1 cellular context compared by ENCODE assay signal in the genomic region with DNA sequence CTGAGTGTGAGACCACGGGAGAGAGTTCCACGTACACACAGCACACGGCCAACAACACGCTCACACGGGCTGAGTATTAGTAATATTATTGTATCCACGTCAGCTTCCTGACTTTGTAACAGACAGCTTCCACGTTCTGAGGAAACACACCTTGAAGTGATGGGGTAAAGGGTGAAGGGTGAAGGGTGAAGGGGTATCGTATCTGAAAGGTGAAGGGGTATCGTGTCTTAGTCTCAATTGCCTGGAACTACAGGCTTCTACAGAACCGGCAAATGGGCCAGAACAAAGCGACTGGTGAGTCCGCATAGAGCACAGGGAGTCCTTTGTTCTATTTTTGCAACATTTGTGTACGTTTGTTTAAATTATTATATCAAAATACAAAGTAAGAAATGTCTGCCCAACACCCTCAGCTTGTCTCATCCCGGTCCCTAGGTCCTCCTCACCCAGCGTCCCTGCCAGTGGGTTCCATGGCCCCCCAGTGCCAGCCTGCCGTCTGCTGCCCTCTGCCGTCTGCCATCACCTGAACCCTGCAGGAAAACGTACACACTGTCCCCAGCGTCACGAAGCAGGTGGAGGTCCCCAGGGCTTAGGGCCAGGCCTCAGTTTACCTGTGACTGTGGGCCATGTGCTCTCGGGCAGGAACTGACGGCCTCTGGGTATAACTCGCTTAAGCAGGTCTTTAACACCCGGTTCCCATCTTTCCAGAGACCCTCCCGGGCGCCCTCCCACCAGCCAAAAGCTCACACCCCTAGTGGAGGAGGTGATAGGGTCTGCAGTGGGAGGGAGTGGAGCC.
A peak's percentile ranks its signal among the peaks of the same experiment; 100 is the strongest.
TF ChIP-seq lines count a peak whose summit lies in the region.

No MANE protein-coding gene starts in this region.

TF ChIP-seq in HepG2, 621 proteins besides CTCF, POLR2A, EP300 and RAD21 (continued from another document and continues in another):
- TF ChIP-seq, protein P1, sequence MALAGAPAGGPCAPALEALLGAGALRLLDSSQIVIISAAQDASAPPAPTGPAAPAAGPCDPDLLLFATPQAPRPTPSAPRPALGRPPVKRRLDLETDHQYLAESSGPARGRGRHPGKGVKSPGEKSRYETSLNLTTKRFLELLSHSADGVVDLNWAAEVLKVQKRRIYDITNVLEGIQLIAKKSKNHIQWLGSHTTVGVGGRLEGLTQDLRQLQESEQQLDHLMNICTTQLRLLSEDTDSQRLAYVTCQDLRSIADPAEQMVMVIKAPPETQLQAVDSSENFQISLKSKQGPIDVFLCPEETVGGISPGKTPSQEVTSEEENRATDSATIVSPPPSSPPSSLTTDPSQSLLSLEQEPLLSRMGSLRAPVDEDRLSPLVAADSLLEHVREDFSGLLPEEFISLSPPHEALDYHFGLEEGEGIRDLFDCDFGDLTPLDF (CRISPR knock-in tag; IDR thresholded peaks at IDR 0.05), result no peak
- TF ChIP-seq MED13 (CRISPR knock-in tag; IDR thresholded peaks at IDR 0.05) (no peak), JUNB (CRISPR knock-in tag; IDR thresholded peaks at IDR 0.05; ENCODE audit: borderline replicate concordance) (no peak), GTF3A (CRISPR knock-in tag; conservative IDR thresholded peaks at IDR 0.05) (no peak), SRSF1 (optimal IDR thresholded peaks at IDR 0.05; ENCODE audit: low read depth, low read length) (no peak), NR2F6 (IDR thresholded peaks at IDR 0.05) (no peak), NR2F6 (CRISPR knock-in tag; IDR thresholded peaks at IDR 0.05) (no peak), NFRKB (IDR thresholded peaks at IDR 0.05) (no peak), ETV5 (CRISPR knock-in tag; IDR thresholded peaks at IDR 0.05; ENCODE audit: borderline replicate concordance) (no peak), CBX1 (IDR thresholded peaks at IDR 0.05; ENCODE audit: low read depth) (no peak), ZNF577 (CRISPR knock-in tag; IDR thresholded peaks at IDR 0.05; ENCODE audit: borderline replicate concordance, low read depth) (no peak), ZFP1 (CRISPR knock-in tag; IDR thresholded peaks at IDR 0.05) (no peak), ZNF431 (CRISPR knock-in tag; IDR thresholded peaks at IDR 0.05; ENCODE audit: borderline replicate concordance, low read depth) (no peak), ZBTB7A (CRISPR knock-in tag; IDR thresholded peaks at IDR 0.05) (no peak), KMT2B (CRISPR knock-in tag; IDR thresholded peaks at IDR 0.05) (no peak), PCBP1 (IDR thresholded peaks at IDR 0.05; ENCODE audit: borderline replicate concordance, low read depth, low read length) (no peak), ZNF768 (CRISPR knock-in tag; IDR thresholded peaks at IDR 0.05) (peak; percentile 39; the same call in 1 of the 2 replicates), ZNF17 (CRISPR knock-in tag; IDR thresholded peaks at IDR 0.05) (no peak), ZNF841 (CRISPR knock-in tag; IDR thresholded peaks at IDR 0.05; ENCODE audit: borderline replicate concordance) (no peak), IKZF4 (CRISPR knock-in tag; IDR thresholded peaks at IDR 0.05; ENCODE audit: borderline replicate concordance, low read depth, not compliant biosample characterization) (no peak), ZSCAN25 (CRISPR knock-in tag; IDR thresholded peaks at IDR 0.05) (peak; percentile 66; the same call in 1 of the 2 replicates), ZSCAN21 (CRISPR knock-in tag; IDR thresholded peaks at IDR 0.05; ENCODE audit: borderline replicate concordance) (no peak), KLF15 (CRISPR knock-in tag; IDR thresholded peaks at IDR 0.05; ENCODE audit: borderline replicate concordance) (no peak), TBP (CRISPR knock-in tag; IDR thresholded peaks at IDR 0.05) (no peak), XRCC5 (optimal IDR thresholded peaks at IDR 0.05; ENCODE audit: low read length) (peak; percentile 26), REXO4 (CRISPR knock-in tag; IDR thresholded peaks at IDR 0.05; ENCODE audit: borderline replicate concordance) (no peak), ZFP41 (CRISPR knock-in tag; IDR thresholded peaks at IDR 0.05; ENCODE audit: borderline replicate concordance) (no peak), KDM2A (CRISPR knock-in tag; IDR thresholded peaks at IDR 0.05; ENCODE audit: borderline replicate concordance, low read depth) (0 out of 2 replicates have a peak, but pooled peaks have one; percentile 34), ARID2 (CRISPR knock-in tag; IDR thresholded peaks at IDR 0.05; ENCODE audit: borderline replicate concordance) (no peak), SMARCE1 (IDR thresholded peaks at IDR 0.05; ENCODE audit: borderline replicate concordance) (no peak), ZNF263 (CRISPR knock-in tag; IDR thresholded peaks at IDR 0.05) (no peak), ELF4 (CRISPR knock-in tag; IDR thresholded peaks at IDR 0.05; ENCODE audit: borderline replicate concordance) (no peak), TSC22D2 (CRISPR knock-in tag; IDR thresholded peaks at IDR 0.05; ENCODE audit: borderline replicate concordance) (peak; percentile 60; the same call in 1 of the 2 replicates), RCOR2 (CRISPR knock-in tag; IDR thresholded peaks at IDR 0.05) (no peak), ONECUT2 (CRISPR knock-in tag; IDR thresholded peaks at IDR 0.05) (no peak), KDM5B (CRISPR knock-in tag; IDR thresholded peaks at IDR 0.05; ENCODE audit: borderline replicate concordance) (no peak), ELF3 (CRISPR knock-in tag; IDR thresholded peaks at IDR 0.05) (no peak), PHF20 (CRISPR knock-in tag; IDR thresholded peaks at IDR 0.05) (no peak; the same call in 1 of the 2 replicates), ZFX (CRISPR knock-in tag; IDR thresholded peaks at IDR 0.05; ENCODE audit: low read depth) (peak; percentile 50; the same call in 1 of the 2 replicates), ZKSCAN1 (IDR thresholded peaks at IDR 0.05; ENCODE audit: low read length) (no peak), ZNF205 (CRISPR knock-in tag; IDR thresholded peaks at IDR 0.05) (no peak), PITX1 (CRISPR knock-in tag; IDR thresholded peaks at IDR 0.05) (no peak), ATM (IDR thresholded peaks at IDR 0.05; ENCODE audit: borderline replicate concordance) (no peak), ZNF816 (CRISPR knock-in tag; IDR thresholded peaks at IDR 0.05; ENCODE audit: borderline replicate concordance) (no peak), ZNF790 (CRISPR knock-in tag; IDR thresholded peaks at IDR 0.05; ENCODE audit: borderline replicate concordance) (no peak), AGO2 (optimal IDR thresholded peaks at IDR 0.05; ENCODE audit: low read depth, low read length) (no peak)
- TF ChIP-seq, protein P2, sequence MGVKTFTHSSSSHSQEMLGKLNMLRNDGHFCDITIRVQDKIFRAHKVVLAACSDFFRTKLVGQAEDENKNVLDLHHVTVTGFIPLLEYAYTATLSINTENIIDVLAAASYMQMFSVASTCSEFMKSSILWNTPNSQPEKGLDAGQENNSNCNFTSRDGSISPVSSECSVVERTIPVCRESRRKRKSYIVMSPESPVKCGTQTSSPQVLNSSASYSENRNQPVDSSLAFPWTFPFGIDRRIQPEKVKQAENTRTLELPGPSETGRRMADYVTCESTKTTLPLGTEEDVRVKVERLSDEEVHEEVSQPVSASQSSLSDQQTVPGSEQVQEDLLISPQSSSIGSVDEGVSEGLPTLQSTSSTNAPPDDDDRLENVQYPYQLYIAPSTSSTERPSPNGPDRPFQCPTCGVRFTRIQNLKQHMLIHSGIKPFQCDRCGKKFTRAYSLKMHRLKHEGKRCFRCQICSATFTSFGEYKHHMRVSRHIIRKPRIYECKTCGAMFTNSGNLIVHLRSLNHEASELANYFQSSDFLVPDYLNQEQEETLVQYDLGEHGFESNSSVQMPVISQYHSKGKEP (CRISPR knock-in tag; IDR thresholded peaks at IDR 0.05), result no peak
- TF ChIP-seq, protein P3, sequence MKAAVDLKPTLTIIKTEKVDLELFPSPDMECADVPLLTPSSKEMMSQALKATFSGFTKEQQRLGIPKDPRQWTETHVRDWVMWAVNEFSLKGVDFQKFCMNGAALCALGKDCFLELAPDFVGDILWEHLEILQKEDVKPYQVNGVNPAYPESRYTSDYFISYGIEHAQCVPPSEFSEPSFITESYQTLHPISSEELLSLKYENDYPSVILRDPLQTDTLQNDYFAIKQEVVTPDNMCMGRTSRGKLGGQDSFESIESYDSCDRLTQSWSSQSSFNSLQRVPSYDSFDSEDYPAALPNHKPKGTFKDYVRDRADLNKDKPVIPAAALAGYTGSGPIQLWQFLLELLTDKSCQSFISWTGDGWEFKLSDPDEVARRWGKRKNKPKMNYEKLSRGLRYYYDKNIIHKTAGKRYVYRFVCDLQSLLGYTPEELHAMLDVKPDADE (CRISPR knock-in tag; IDR thresholded peaks at IDR 0.05), result no peak
- TF ChIP-seq, protein P4, sequence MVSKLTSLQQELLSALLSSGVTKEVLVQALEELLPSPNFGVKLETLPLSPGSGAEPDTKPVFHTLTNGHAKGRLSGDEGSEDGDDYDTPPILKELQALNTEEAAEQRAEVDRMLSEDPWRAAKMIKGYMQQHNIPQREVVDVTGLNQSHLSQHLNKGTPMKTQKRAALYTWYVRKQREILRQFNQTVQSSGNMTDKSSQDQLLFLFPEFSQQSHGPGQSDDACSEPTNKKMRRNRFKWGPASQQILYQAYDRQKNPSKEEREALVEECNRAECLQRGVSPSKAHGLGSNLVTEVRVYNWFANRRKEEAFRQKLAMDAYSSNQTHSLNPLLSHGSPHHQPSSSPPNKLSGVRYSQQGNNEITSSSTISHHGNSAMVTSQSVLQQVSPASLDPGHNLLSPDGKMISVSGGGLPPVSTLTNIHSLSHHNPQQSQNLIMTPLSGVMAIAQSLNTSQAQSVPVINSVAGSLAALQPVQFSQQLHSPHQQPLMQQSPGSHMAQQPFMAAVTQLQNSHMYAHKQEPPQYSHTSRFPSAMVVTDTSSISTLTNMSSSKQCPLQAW (CRISPR knock-in tag; IDR thresholded peaks at IDR 0.05), result no peak
- TF ChIP-seq, protein P5, sequence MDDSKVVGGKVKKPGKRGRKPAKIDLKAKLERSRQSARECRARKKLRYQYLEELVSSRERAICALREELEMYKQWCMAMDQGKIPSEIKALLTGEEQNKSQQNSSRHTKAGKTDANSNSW (CRISPR knock-in tag; IDR thresholded peaks at IDR 0.05; ENCODE audit: borderline replicate concordance), result no peak
- TF ChIP-seq, protein P6, sequence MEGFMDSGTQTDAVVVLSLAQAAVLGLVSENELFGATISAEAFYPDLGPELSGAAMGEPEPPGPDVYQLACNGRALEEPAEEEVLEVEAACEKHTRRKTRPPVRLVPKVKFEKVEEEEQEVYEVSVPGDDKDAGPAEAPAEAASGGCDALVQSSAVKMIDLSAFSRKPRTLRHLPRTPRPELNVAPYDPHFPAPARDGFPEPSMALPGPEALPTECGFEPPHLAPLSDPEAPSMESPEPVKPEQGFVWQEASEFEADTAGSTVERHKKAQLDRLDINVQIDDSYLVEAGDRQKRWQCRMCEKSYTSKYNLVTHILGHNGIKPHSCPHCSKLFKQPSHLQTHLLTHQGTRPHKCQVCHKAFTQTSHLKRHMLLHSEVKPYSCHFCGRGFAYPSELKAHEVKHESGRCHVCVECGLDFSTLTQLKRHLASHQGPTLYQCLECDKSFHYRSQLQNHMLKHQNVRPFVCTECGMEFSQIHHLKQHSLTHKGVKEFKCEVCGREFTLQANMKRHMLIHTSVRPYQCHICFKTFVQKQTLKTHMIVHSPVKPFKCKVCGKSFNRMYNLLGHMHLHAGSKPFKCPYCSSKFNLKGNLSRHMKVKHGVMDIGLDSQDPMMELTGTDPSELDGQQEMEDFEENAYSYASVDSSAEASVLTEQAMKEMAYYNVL (CRISPR knock-in tag; IDR thresholded peaks at IDR 0.05; ENCODE audit: borderline replicate concordance), result no peak
- TF ChIP-seq, protein P7, sequence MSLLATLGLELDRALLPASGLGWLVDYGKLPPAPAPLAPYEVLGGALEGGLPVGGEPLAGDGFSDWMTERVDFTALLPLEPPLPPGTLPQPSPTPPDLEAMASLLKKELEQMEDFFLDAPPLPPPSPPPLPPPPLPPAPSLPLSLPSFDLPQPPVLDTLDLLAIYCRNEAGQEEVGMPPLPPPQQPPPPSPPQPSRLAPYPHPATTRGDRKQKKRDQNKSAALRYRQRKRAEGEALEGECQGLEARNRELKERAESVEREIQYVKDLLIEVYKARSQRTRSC (CRISPR knock-in tag; IDR thresholded peaks at IDR 0.05; ENCODE audit: low read depth), result no peak
- TF ChIP-seq, protein P8, sequence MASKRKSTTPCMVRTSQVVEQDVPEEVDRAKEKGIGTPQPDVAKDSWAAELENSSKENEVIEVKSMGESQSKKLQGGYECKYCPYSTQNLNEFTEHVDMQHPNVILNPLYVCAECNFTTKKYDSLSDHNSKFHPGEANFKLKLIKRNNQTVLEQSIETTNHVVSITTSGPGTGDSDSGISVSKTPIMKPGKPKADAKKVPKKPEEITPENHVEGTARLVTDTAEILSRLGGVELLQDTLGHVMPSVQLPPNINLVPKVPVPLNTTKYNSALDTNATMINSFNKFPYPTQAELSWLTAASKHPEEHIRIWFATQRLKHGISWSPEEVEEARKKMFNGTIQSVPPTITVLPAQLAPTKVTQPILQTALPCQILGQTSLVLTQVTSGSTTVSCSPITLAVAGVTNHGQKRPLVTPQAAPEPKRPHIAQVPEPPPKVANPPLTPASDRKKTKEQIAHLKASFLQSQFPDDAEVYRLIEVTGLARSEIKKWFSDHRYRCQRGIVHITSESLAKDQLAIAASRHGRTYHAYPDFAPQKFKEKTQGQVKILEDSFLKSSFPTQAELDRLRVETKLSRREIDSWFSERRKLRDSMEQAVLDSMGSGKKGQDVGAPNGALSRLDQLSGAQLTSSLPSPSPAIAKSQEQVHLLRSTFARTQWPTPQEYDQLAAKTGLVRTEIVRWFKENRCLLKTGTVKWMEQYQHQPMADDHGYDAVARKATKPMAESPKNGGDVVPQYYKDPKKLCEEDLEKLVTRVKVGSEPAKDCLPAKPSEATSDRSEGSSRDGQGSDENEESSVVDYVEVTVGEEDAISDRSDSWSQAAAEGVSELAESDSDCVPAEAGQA (IDR thresholded peaks at IDR 0.05; ENCODE audit: low read depth), result no peak
- TF ChIP-seq, protein P8 (CRISPR knock-in tag; IDR thresholded peaks at IDR 0.05; ENCODE audit: borderline replicate concordance), result no peak
- TF ChIP-seq, protein P9, sequence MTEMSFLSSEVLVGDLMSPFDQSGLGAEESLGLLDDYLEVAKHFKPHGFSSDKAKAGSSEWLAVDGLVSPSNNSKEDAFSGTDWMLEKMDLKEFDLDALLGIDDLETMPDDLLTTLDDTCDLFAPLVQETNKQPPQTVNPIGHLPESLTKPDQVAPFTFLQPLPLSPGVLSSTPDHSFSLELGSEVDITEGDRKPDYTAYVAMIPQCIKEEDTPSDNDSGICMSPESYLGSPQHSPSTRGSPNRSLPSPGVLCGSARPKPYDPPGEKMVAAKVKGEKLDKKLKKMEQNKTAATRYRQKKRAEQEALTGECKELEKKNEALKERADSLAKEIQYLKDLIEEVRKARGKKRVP (CRISPR knock-in tag; IDR thresholded peaks at IDR 0.05), result no peak
